Comparison of ENCODE assay signal across 8 cellular contexts in genomic region chr15:67076147-67076843, GRCh38. TPM values are rescaled to one million over a fixed set of nuclear protein-coding genes. Genes with fewer than 3 reads are reported as not detected.
DNase-seq lines count a peak whose midpoint lies in the region; ATAC-seq and TF ChIP-seq lines count a peak whose summit lies in the region.

No MANE protein-coding gene starts in this region.

- peak; percentile 88 for DNase-seq in EH (ENCODE audit: low read depth)
- DNase-seq in activated CD4-positive, alpha-beta T cell treated with anti-CD3 and anti-CD28 coated beads for 48 hours: peak; percentile 84
- DNase-seq in kidney epithelial cell (ENCODE audit: low read depth): peak; percentile 78
- no peak for DNase-seq in C1 segment of cervical spinal cord (lab: John Stamatoyannopoulos, UW)
- DNase-seq in NCI-H2171 (lab: John Stamatoyannopoulos, UW): no peak

- peak; percentile 5 for TF ChIP-seq CTCF in kidney epithelial cell (IDR thresholded peaks at IDR 0.05; ENCODE audit: insufficient read depth, low read length, poor library complexity, severe bottlenecking)

- H3K4me3 ChIP-seq in kidney epithelial cell (ENCODE audit: low read depth, low read length): no peak overlapping the region

- peak; percentile 27 for ATAC-seq in HG02798 (IDR thresholded peaks at IDR 0.05; ENCODE audit: poor library complexity, unreplicated experiment)
- no peak for ATAC-seq in HG03457 (IDR thresholded peaks at IDR 0.05; ENCODE audit: unreplicated experiment)
- no peak for ATAC-seq in HG03520 (IDR thresholded peaks at IDR 0.05; ENCODE audit: unreplicated experiment)

- H3K36me3 ChIP-seq in kidney epithelial cell (ENCODE audit: control insufficient read depth, insufficient read depth, low read length): no peaks in the 10 kb centered on the region

- no peaks in the 10 kb centered on the region for H3K27me3 ChIP-seq in kidney epithelial cell (ENCODE audit: control insufficient read depth, insufficient read depth, low read length)

RNA-seq across cellular contexts. Expression of gene SMAD3, which starts 10.9 kb away (rescaled TPM):
- 31.0 and 34.8 TPM in 2 replicates for total RNA-seq in kidney epithelial cell

Comparison
In these comparisons a context has a peak if more than half of its experiments do, and no peak if none do; other contexts are left out.
1. DNase-seq: peak in EH (single experiment), activated CD4-positive, alpha-beta T cell treated with anti-CD3 and anti-CD28 coated beads for 48 hours (single experiment) and kidney epithelial cell (single experiment); none in C1 segment of cervical spinal cord (0 of 14) and NCI-H2171 (single experiment).